13 cellular contexts compared by ENCODE assay signal in genomic region chr1:119660253-119661078, GRCh38. TPM values are rescaled to one million over a fixed set of nuclear protein-coding genes. Genes with fewer than 3 reads are reported as not detected.
A peak's percentile ranks its signal among the peaks of the same experiment; 100 is the strongest.
DNase-seq lines count a peak whose midpoint lies in the region; ATAC-seq and TF ChIP-seq lines count a peak whose summit lies in the region.
"Had no signal": no experiment of that assay in that cellular context is flagged by ENCODE, and none has a peak within 500 bp of the region (broad histone marks: within the 10 kb centered on the region; RNA-seq: fewer than 3 reads in every experiment).

No MANE protein-coding gene starts in this region.

- no peak for TF ChIP-seq EP300 in stomach (IDR thresholded peaks at IDR 0.05)

- H3K9me3 ChIP-seq in stomach, result no peaks in the 10 kb centered on the region
- H3K9me3 ChIP-seq in naive thymus-derived CD4-positive, alpha-beta T cell (ENCODE audit: control insufficient read depth in 2 of 3, low read length in 3 of 3), result no peaks in the 10 kb centered on the region

- TF ChIP-seq CTCF in VCaP (conservative IDR thresholded peaks at IDR 0.05) (no peak), stomach (IDR thresholded peaks at IDR 0.05) (no peak)

- H3K27ac ChIP-seq in VCaP (peak overlapping the region; percentile 99), stomach (peak overlapping the region; percentile 53 to 70 (median 61))
- H3K27ac ChIP-seq in naive thymus-derived CD4-positive, alpha-beta T cell (ENCODE audit: low read depth, low read length), result no peak overlapping the region
- H3K27ac ChIP-seq: HL-60, WERI-Rb-1 had no signal

- no peak overlapping the region for H3K4me3 ChIP-seq in stomach
- no peak overlapping the region for H3K4me3 ChIP-seq in naive thymus-derived CD4-positive, alpha-beta T cell (ENCODE audit: low read length)

- H3K27me3 Mint-ChIP-seq in activated CD4-positive, alpha-beta T cell treated with anti-CD3 and anti-CD28 coated beads for 36 hours, result peaks cover 27% of the 10 kb centered on the region
- peaks cover 24 to 41% (median 30%) of the 10 kb centered on the region in 5 donors for H3K27me3 Mint-ChIP-seq in naive thymus-derived CD4-positive, alpha-beta T cell

- POLR2A ChIA-PET in activated CD4-positive, alpha-beta T cell treated with anti-CD3 and anti-CD28 coated beads for 36 hours (lab: Charles Lee), result no interaction called here
- POLR2A ChIA-PET in naive thymus-derived CD4-positive, alpha-beta T cell (lab: Charles Lee), result no interaction called here

- no peak overlapping the region for H3K4me3 Mint-ChIP-seq in activated CD4-positive, alpha-beta T cell treated with anti-CD3 and anti-CD28 coated beads for 36 hours
- no peak overlapping the region for H3K4me3 Mint-ChIP-seq in naive thymus-derived CD4-positive, alpha-beta T cell
- H3K4me3 Mint-ChIP-seq: memory B cell had no signal

- no peak overlapping the region for H3K27ac Mint-ChIP-seq in activated CD4-positive, alpha-beta T cell treated with anti-CD3 and anti-CD28 coated beads for 36 hours
- no peak overlapping the region for H3K27ac Mint-ChIP-seq in naive thymus-derived CD4-positive, alpha-beta T cell
- H3K27ac Mint-ChIP-seq: memory B cell had no signal

- WGBS in stomach, 5 donors, result 25 to 56% (median 34%) methylated on average over 5 of the region's 5 CpGs

- H3K4me1 Mint-ChIP-seq in activated CD4-positive, alpha-beta T cell treated with anti-CD3 and anti-CD28 coated beads for 36 hours, result peaks cover 4% of the 10 kb centered on the region
- peaks cover 0 to 19% (median 0%) of the 10 kb centered on the region in 7 donors for H3K4me1 Mint-ChIP-seq in naive thymus-derived CD4-positive, alpha-beta T cell

- H3K36me3 ChIP-seq in stomach, result no peaks in the 10 kb centered on the region
- H3K36me3 ChIP-seq in naive thymus-derived CD4-positive, alpha-beta T cell (ENCODE audit: control insufficient read depth in 2 of 3, insufficient read depth in 3 of 3, low read length in 3 of 3), result no peaks in the 10 kb centered on the region
- H3K36me3 ChIP-seq: WERI-Rb-1 had no signal

- no peaks in the 10 kb centered on the region for H3K27me3 ChIP-seq in stomach
- H3K27me3 ChIP-seq in naive thymus-derived CD4-positive, alpha-beta T cell (ENCODE audit: control insufficient read depth in 2 of 2, insufficient read depth in 2 of 2, low read length in 2 of 2), result no peaks in the 10 kb centered on the region

- intact Hi-C loops in stomach (cut with DNase I; ENCODE audit: low total_unique reads), result no loop called here
- intact Hi-C loops in activated CD4-positive, alpha-beta T cell treated with anti-CD3 and anti-CD28 coated beads for 36 hours (cut with DNase I, micrococcal nuclease), result no loop called here
- intact Hi-C loops in naive thymus-derived CD4-positive, alpha-beta T cell (cut with micrococcal nuclease), result no loop called here

- peak; percentile 53 for ATAC-seq in HG02981 (IDR thresholded peaks at IDR 0.05; ENCODE audit: unreplicated experiment)
- no peak for ATAC-seq in activated CD4-positive, alpha-beta T cell treated with anti-CD3 and anti-CD28 coated beads for 36 hours
- no peak for ATAC-seq in naive thymus-derived CD4-positive, alpha-beta T cell

- peak in 2 of 3 experiments; percentile 34 to 66 for DNase-seq in NCI-H1417 (lab: John Stamatoyannopoulos, UW)
- DNase-seq in NCI-H1417 treated with DMSO at 0.1 percent for 48 hours (lab: John Stamatoyannopoulos, UW), result no peak
- DNase-seq in stomach, result no peak
- DNase-seq in NCI-H1105 (lab: John Stamatoyannopoulos, UW), result no peak
- DNase-seq in activated CD4-positive, alpha-beta T cell treated with anti-CD3 and anti-CD28 coated beads for 36 hours, result no peak
- DNase-seq in naive thymus-derived CD4-positive, alpha-beta T cell, result no peak
- DNase-seq: 8988T, NCI-H1048, WERI-Rb-1 had no signal

- no peak for TF ChIP-seq POLR2A in stomach (IDR thresholded peaks at IDR 0.05)

- H3K4me1 ChIP-seq in stomach, result peaks cover 6 to 17% (median 10%) of the 10 kb centered on the region in 4 donors
- no peaks in the 10 kb centered on the region for H3K4me1 ChIP-seq in naive thymus-derived CD4-positive, alpha-beta T cell (ENCODE audit: control insufficient read depth in 2 of 2, insufficient read depth in 2 of 2, low read length in 2 of 2)

- CTCF ChIA-PET in activated CD4-positive, alpha-beta T cell treated with anti-CD3 and anti-CD28 coated beads for 36 hours (lab: Charles Lee), result interaction anchor here (0.6 to 4.0 kb wide), 8 partner anchors 9 to 1756 kb away, joined by 3 to 29 read pairs (median 4); no protein-coding TSS in a partner anchor
- CTCF ChIA-PET in naive thymus-derived CD4-positive, alpha-beta T cell (lab: Charles Lee), result interaction anchor here (0.6 kb wide), 1 partner anchor 114 kb away, joined by 3 read pairs; no protein-coding TSS in a partner anchor

- no peaks in the 10 kb centered on the region for H3K36me3 Mint-ChIP-seq in activated CD4-positive, alpha-beta T cell treated with anti-CD3 and anti-CD28 coated beads for 36 hours (ENCODE audit: low read depth)
- no peaks in the 10 kb centered on the region for H3K36me3 Mint-ChIP-seq in naive thymus-derived CD4-positive, alpha-beta T cell
- H3K36me3 Mint-ChIP-seq: memory B cell had no signal

- no peaks in the 10 kb centered on the region for H3K9me3 Mint-ChIP-seq in activated CD4-positive, alpha-beta T cell treated with anti-CD3 and anti-CD28 coated beads for 36 hours (ENCODE audit: low read depth)
- no peaks in the 10 kb centered on the region for H3K9me3 Mint-ChIP-seq in naive thymus-derived CD4-positive, alpha-beta T cell
- H3K9me3 Mint-ChIP-seq: memory B cell had no signal

RNA-seq across cellular contexts. Expression of gene ZNF697, which starts 12.4 kb away (rescaled TPM):
- total RNA-seq in stomach, result 10 to 100 TPM in 2 of 5 donors, 1 to 10 TPM in 3; 1.2 to 11.9 (median 9.5) TPM
- polyA plus RNA-seq in stomach, result 1 to 10 TPM in 2 of 3 donors, under 1 TPM in 1; 0.78 to 2.1 (median 2.0) TPM
- under 1 TPM; 0.50 to 0.63 TPM for total RNA-seq in activated CD4-positive, alpha-beta T cell treated with anti-CD3 and anti-CD28 coated beads for 36 hours
- 1 to 10 TPM in 1 of 5 experiments, under 1 TPM in 4; 0.08 to 2.1 (median 0.24) TPM for total RNA-seq in naive thymus-derived CD4-positive, alpha-beta T cell
- polyA plus RNA-seq in naive thymus-derived CD4-positive, alpha-beta T cell, result not detected

RNA-seq across cellular contexts. Expression of gene PHGDH, which starts 51.3 kb away (rescaled TPM):
- total RNA-seq in stomach, result 10 to 100 TPM in 4 of 5 donors, 1 to 10 TPM in 1; 2.3 to 33.0 (median 21.3) TPM
- polyA plus RNA-seq in stomach, result 10 to 100 TPM; 27.8 to 45.8 (median 29.5) TPM
- total RNA-seq in activated CD4-positive, alpha-beta T cell treated with anti-CD3 and anti-CD28 coated beads for 36 hours, result 100 to 1,000 TPM; 198 to 259 TPM
- total RNA-seq in naive thymus-derived CD4-positive, alpha-beta T cell, result 10 to 100 TPM in 3 of 5 experiments, 1 to 10 TPM in 2; 6.9 to 79.5 (median 13.3) TPM
- 10 to 100 TPM; 20.4 to 25.7 TPM for polyA plus RNA-seq in naive thymus-derived CD4-positive, alpha-beta T cell

Comparison
In these comparisons a context has a peak if more than half of its experiments do, and no peak if none do; other contexts are left out.
1. DNase-seq: peak in NCI-H1417 (2 of 3); none in NCI-H1417 treated with DMSO at 0.1 percent for 48 hours (single experiment), stomach (single experiment), NCI-H1105 (single experiment), activated CD4-positive, alpha-beta T cell treated with anti-CD3 and anti-CD28 coated beads for 36 hours (single experiment) and naive thymus-derived CD4-positive, alpha-beta T cell (0 of 9).